In the genomic region with DNA sequence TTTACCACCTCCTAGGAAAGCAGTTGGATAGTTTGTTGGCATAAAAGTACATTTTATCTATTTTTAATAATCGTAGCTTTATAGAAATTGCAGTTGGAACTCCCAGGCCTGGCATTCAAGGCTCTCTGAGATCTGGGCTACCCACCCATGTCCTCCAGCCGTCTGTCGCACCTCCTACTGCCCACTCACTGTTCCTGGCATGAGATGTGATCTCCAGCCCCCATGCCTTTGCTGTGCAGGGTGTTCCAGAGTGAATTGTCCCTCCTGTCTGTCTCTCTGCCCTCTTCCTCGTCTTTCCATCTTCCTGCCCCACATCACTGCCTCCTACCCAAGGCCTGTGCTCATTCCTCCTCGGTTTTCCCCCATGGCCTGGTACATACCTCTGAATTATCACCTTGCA, we compare ENCODE assay signal across 10 cellular contexts. TPM values are rescaled to one million over a fixed set of nuclear protein-coding genes. Genes with fewer than 3 reads are reported as not detected.
DNase-seq lines count a peak whose midpoint lies in the region; ATAC-seq and TF ChIP-seq lines count a peak whose summit lies in the region.
"Had no signal": no experiment of that assay in that cellular context is flagged by ENCODE, and none has a peak within 500 bp of the region (broad histone marks: within the 10 kb centered on the region; RNA-seq: fewer than 3 reads in every experiment).

No MANE protein-coding gene starts in this region.

- H3K4me3 ChIP-seq in breast epithelium (no peak overlapping the region), mesodermal cell (ENCODE audit: extremely low read depth, insufficient read depth, low read length, poor library complexity, severe bottlenecking) (no peak overlapping the region), heart right ventricle (no peak overlapping the region)
- H3K4me3 ChIP-seq: BLaER1 had no signal

- TF ChIP-seq CTCF in MCF 10A (IDR thresholded peaks at IDR 0.05; ENCODE audit: unreplicated experiment), result no peak
- TF ChIP-seq CTCF in breast epithelium (IDR thresholded peaks at IDR 0.05), result no peak
- TF ChIP-seq CTCF in type B pancreatic cell (conservative IDR thresholded peaks at IDR 0.05), result no peak
- no peak for TF ChIP-seq CTCF in heart right ventricle (IDR thresholded peaks at IDR 0.05)

- H3K36me3 ChIP-seq in breast epithelium (no peaks in the 10 kb centered on the region), mesodermal cell (ENCODE audit: control insufficient read depth, insufficient read depth, low read length) (peaks cover 42% of the 10 kb centered on the region), heart right ventricle (peaks cover 0 to 54% (median 4%) of the 10 kb centered on the region in 9 donors)

- H3K9me3 ChIP-seq in breast epithelium, result no peaks in the 10 kb centered on the region
- no peaks in the 10 kb centered on the region for H3K9me3 ChIP-seq in mesodermal cell (ENCODE audit: control insufficient read depth, low read length)
- no peaks in the 10 kb centered on the region for H3K9me3 ChIP-seq in heart right ventricle
- H3K9me3 ChIP-seq: BLaER1 had no signal

- H3K27ac ChIP-seq in breast epithelium (no peak overlapping the region), mesodermal cell (ENCODE audit: low read depth, low read length, severe bottlenecking) (peak overlapping the region; percentile 98), heart right ventricle (peak overlapping the region in 1 of 10 donors; percentile 38)
- H3K27ac ChIP-seq: BLaER1 had no signal

- peak overlapping the region; percentile 97 for H3K27ac Mint-ChIP-seq in MCF 10A (ENCODE audit: low read depth, unreplicated experiment)
- peak overlapping the region; percentile 93 for H3K27ac Mint-ChIP-seq in activated naive CD8-positive, alpha-beta T cell treated with anti-CD3 and anti-CD28 coated beads for 36 hours
- peak overlapping the region; percentile 70 for H3K27ac Mint-ChIP-seq in type B pancreatic cell

- no peaks in the 10 kb centered on the region for H3K4me1 ChIP-seq in breast epithelium
- peaks cover 42% of the 10 kb centered on the region for H3K4me1 ChIP-seq in mesodermal cell (ENCODE audit: control insufficient read depth, insufficient read depth, low read length, poor library complexity, severe bottlenecking)
- H3K4me1 ChIP-seq in heart right ventricle, result peaks cover 0 to 66% (median 39%) of the 10 kb centered on the region in 9 donors

- peak; percentile 21 for DNase-seq in MCF 10A (ENCODE audit: unreplicated experiment)
- DNase-seq in breast epithelium (ENCODE audit: low spot score in 2 of 2), result no peak
- DNase-seq in activated naive CD8-positive, alpha-beta T cell treated with anti-CD3 and anti-CD28 coated beads for 36 hours, result no peak
- no peak for DNase-seq in type B pancreatic cell (ENCODE audit: extremely low spot score, unreplicated experiment)
- DNase-seq in glomerular visceral epithelial cell (ENCODE audit: extremely low spot score), result no peak
- DNase-seq in heart right ventricle, result no peak
- DNase-seq: H7 had no signal

- H3K27me3 ChIP-seq in breast epithelium (no peaks in the 10 kb centered on the region), heart right ventricle (no peaks in the 10 kb centered on the region)
- H3K27me3 ChIP-seq: BLaER1 had no signal

- TF ChIP-seq POLR2A in breast epithelium (IDR thresholded peaks at IDR 0.05), result no peak

- no TSS peak for BruUV-seq in MCF 10A (replicated peaks; lab: Mats Ljungman, UMichigan)

- H3K4me1 Mint-ChIP-seq in MCF 10A (ENCODE audit: insufficient read depth, unreplicated experiment), result peaks cover 45% of the 10 kb centered on the region
- H3K4me1 Mint-ChIP-seq in activated naive CD8-positive, alpha-beta T cell treated with anti-CD3 and anti-CD28 coated beads for 36 hours, result peaks cover 59% of the 10 kb centered on the region
- peaks cover 23% of the 10 kb centered on the region for H3K4me1 Mint-ChIP-seq in type B pancreatic cell (ENCODE audit: unreplicated experiment)

- 84 to 96% methylated on average over 5 of the region's 5 CpGs for WGBS in mesodermal cell (ENCODE audit: insufficient coverage in 2 of 2), 2 experiments
- WGBS in heart right ventricle, 2 donors, result 81 to 84% methylated on average over 5 of the region's 5 CpGs

- POLR2A ChIA-PET in MCF 10A (lab: Yijun Ruan, JAX), result interaction anchor here (0.5 to 9.9 kb wide), 22 partner anchors 9 to 372 kb away, joined by 3 to 146 read pairs (median 5); a partner anchor contains a TSS

- H3K27me3 Mint-ChIP-seq in MCF 10A (ENCODE audit: insufficient read depth, unreplicated experiment) (no peaks in the 10 kb centered on the region), type B pancreatic cell (no peaks in the 10 kb centered on the region)
- no peaks in the 10 kb centered on the region for H3K27me3 Mint-ChIP-seq in activated naive CD8-positive, alpha-beta T cell treated with anti-CD3 and anti-CD28 coated beads for 36 hours

- H3K4me3 Mint-ChIP-seq in MCF 10A (ENCODE audit: unreplicated experiment) (peak overlapping the region; percentile 55), type B pancreatic cell (no peak overlapping the region)
- H3K4me3 Mint-ChIP-seq in activated naive CD8-positive, alpha-beta T cell treated with anti-CD3 and anti-CD28 coated beads for 36 hours, result peak overlapping the region; percentile 53

- no peaks in the 10 kb centered on the region for H3K9me3 Mint-ChIP-seq in MCF 10A (ENCODE audit: unreplicated experiment)
- H3K9me3 Mint-ChIP-seq in activated naive CD8-positive, alpha-beta T cell treated with anti-CD3 and anti-CD28 coated beads for 36 hours, result no peaks in the 10 kb centered on the region
- H3K9me3 Mint-ChIP-seq in type B pancreatic cell, result no peaks in the 10 kb centered on the region

- intact Hi-C loops in MCF 10A (cut with micrococcal nuclease) (no loop called here), breast epithelium (cut with DNase I; ENCODE audit: low total_unique reads) (no loop called here), heart right ventricle (cut with DNase I) (loop anchor here in 2 of 10 donors (5.0 kb wide), 2 partner anchors 44 to 49 kb away; a partner anchor contains a TSS)

- CTCF ChIA-PET in MCF 10A (lab: Yijun Ruan, JAX), result interaction anchor here (0.6 to 2.6 kb wide), 10 partner anchors 11 to 188 kb away, joined by 3 to 15 read pairs (median 4); no protein-coding TSS in a partner anchor

- ATAC-seq in HG02981 (IDR thresholded peaks at IDR 0.05; ENCODE audit: unreplicated experiment) (no peak), heart right ventricle (no peak)

- peaks cover 61% of the 10 kb centered on the region for H3K36me3 Mint-ChIP-seq in MCF 10A (ENCODE audit: insufficient read depth, unreplicated experiment)
- H3K36me3 Mint-ChIP-seq in activated naive CD8-positive, alpha-beta T cell treated with anti-CD3 and anti-CD28 coated beads for 36 hours, result peaks cover 39% of the 10 kb centered on the region
- H3K36me3 Mint-ChIP-seq in type B pancreatic cell, result peaks cover 21% of the 10 kb centered on the region

RNA-seq across cellular contexts. Expression of a gene that starts 50.7 kb away (rescaled TPM):
- total RNA-seq in MCF 10A (2022) (56.4 and 63.0 TPM in 2 replicates), breast epithelium (10 to 100 TPM; 23.8 to 29.2 (median 28.5) TPM), type B pancreatic cell (ENCODE audit: low replicate concordance) (26.6 and 27.6 TPM in 2 replicates), heart right ventricle (10 to 100 TPM; 25.2 to 40.1 (median 29.4) TPM)
- total RNA-seq in activated naive CD8-positive, alpha-beta T cell treated with anti-CD3 and anti-CD28 coated beads for 36 hours, result 10 to 100 TPM; 53.0 to 54.0 TPM
- polyA plus RNA-seq in mesodermal cell (2013, experiment 1 of 2), result 43.3 TPM
- 40.9 TPM for polyA plus RNA-seq in mesodermal cell (2013, experiment 2 of 2)
- 10 to 100 TPM; 15.5 to 45.3 TPM for polyA plus RNA-seq in heart right ventricle
